Comparison of ENCODE assay signal across 24 cellular contexts in the genomic region with DNA sequence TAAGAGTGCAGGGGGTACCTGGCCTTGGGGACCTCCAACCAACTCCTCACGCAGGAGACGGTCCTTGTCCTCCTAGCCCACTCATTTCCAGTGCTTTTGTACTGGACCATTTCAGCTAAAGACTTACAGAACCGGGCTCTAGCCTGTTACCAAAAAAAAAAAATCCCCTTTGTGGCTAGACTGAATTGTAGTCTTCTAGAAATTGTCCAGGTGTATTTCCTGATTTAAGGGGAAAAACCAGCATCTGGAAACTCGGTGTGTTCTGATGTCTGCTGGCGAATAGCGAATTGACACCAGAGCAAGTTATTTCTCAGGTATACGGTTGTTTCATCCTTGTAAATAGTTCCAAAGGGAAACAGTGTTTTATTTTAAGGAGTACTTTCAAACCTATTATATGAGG. TPM values are rescaled to one million over a fixed set of nuclear protein-coding genes. Genes with fewer than 3 reads are reported as not detected.
"Had no signal": no experiment of that assay in that cellular context is flagged by ENCODE, and none has a peak within 500 bp of the region (broad histone marks: within the 10 kb centered on the region; RNA-seq: fewer than 3 reads in every experiment).

No MANE protein-coding gene starts in this region.

- H3K27ac ChIP-seq: thoracic aorta, uterus had no signal

- DNase-seq: cortex of kidney, foreskin melanocyte, midbrain, occipital lobe, T1000 had no signal

- H3K4me3 Mint-ChIP-seq: activated CD4-positive, alpha-beta memory T cell treated with anti-CD3 and anti-CD28 coated beads, Interleukin-2, amount 10 ng/mL, durations not matched to agents 7 days and 5 days; neural crest cell; WTC11 had no signal

- H3K9me3 Mint-ChIP-seq: activated CD4-positive, alpha-beta memory T cell treated with anti-CD3 and anti-CD28 coated beads, Interleukin-2, amount 10 ng/mL, durations not matched to agents 7 days and 5 days; activated CD4-positive, alpha-beta T cell treated with anti-CD3 and anti-CD28 coated beads, Interleukin-2, amount 10 ng/mL, durations not matched to agents 7 days and 5 days; activated naive CD4-positive, alpha-beta T cell treated with anti-CD3 and anti-CD28 coated beads, Interleukin-2, amount 50 U/mL, for 24 hours; activated naive CD8-positive, alpha-beta T cell treated with anti-CD3 and anti-CD28 coated beads, Interleukin-2, amount 50 U/mL, for 24 hours; activated T-cell treated with anti-CD3 and anti-CD28 coated beads, Interleukin-2, amount 50 U/mL, for 24 hours; naive thymus-derived CD8-positive, alpha-beta T cell; neural crest cell; T-helper 1 cell treated with Interleukin-12 subunit alpha and Interleukin-12 subunit beta and Interleukin-4 antibody, amounts not matched to agents 30 μg/mL and 1 μg/mL, for 36 hours; WTC11 had no signal

- H3K4me1 ChIP-seq: uterus had no signal

- H3K4me3 ChIP-seq: thoracic aorta, uterus had no signal

- H3K36me3 ChIP-seq: thoracic aorta, uterus had no signal

- H3K9me3 ChIP-seq: thoracic aorta, uterus had no signal

- H3K4me1 Mint-ChIP-seq: neural crest cell had no signal

- H3K27ac Mint-ChIP-seq: activated CD4-positive, alpha-beta memory T cell treated with anti-CD3 and anti-CD28 coated beads, Interleukin-2, amount 10 ng/mL, durations not matched to agents 7 days and 5 days; activated CD4-positive, alpha-beta T cell treated with anti-CD3 and anti-CD28 coated beads, Interleukin-2, amount 10 ng/mL, durations not matched to agents 7 days and 5 days; activated naive CD4-positive, alpha-beta T cell treated with anti-CD3 and anti-CD28 coated beads, Interleukin-2, amount 50 U/mL, for 24 hours; activated naive CD8-positive, alpha-beta T cell treated with anti-CD3 and anti-CD28 coated beads, Interleukin-2, amount 50 U/mL, for 24 hours; activated T-cell treated with anti-CD3 and anti-CD28 coated beads, Interleukin-2, amount 50 U/mL, for 24 hours; naive thymus-derived CD8-positive, alpha-beta T cell; T-helper 1 cell treated with Interleukin-12 subunit alpha and Interleukin-12 subunit beta and Interleukin-4 antibody, amounts not matched to agents 30 μg/mL and 1 μg/mL, for 36 hours; WTC11 had no signal

- H3K36me3 Mint-ChIP-seq: activated naive CD4-positive, alpha-beta T cell treated with anti-CD3 and anti-CD28 coated beads, Interleukin-2, amount 50 U/mL, for 24 hours; naive thymus-derived CD8-positive, alpha-beta T cell; WTC11 had no signal

- H3K27me3 ChIP-seq: uterus had no signal

RNA-seq across cellular contexts. Expression of gene MINDY4B, which starts 21.1 kb away (rescaled TPM):
- total RNA-seq: activated CD4-positive, alpha-beta memory T cell treated with anti-CD3 and anti-CD28 coated beads, Interleukin-2, amount 10 ng/mL, durations not matched to agents 7 days and 5 days; activated CD4-positive, alpha-beta T cell treated with anti-CD3 and anti-CD28 coated beads, Interleukin-2, amount 10 ng/mL, durations not matched to agents 7 days and 5 days; chondrocyte; endothelial cell of umbilical vein; esophagus mucosa; left ventricle myocardium superior; lung microvascular endothelial cell; naive thymus-derived CD8-positive, alpha-beta T cell; neural crest cell; occipital lobe; pulmonary artery endothelial cell; right cardiac atrium; subcutaneous adipose tissue; thoracic aorta; uterus; WTC11 had no signal
- polyA plus RNA-seq: endothelial cell of umbilical vein; naive thymus-derived CD8-positive, alpha-beta T cell; right cardiac atrium had no signal

RNA-seq across cellular contexts. Expression of gene CLRN1, which starts 46.2 kb away (rescaled TPM):
- total RNA-seq: activated CD4-positive, alpha-beta memory T cell treated with anti-CD3 and anti-CD28 coated beads, Interleukin-2, amount 10 ng/mL, durations not matched to agents 7 days and 5 days; activated CD4-positive, alpha-beta T cell treated with anti-CD3 and anti-CD28 coated beads, Interleukin-2, amount 10 ng/mL, durations not matched to agents 7 days and 5 days; chondrocyte; endothelial cell of umbilical vein; esophagus mucosa; left ventricle myocardium superior; lung microvascular endothelial cell; naive thymus-derived CD8-positive, alpha-beta T cell; neural crest cell; occipital lobe; pulmonary artery endothelial cell; right cardiac atrium; subcutaneous adipose tissue; thoracic aorta; uterus; WTC11 had no signal
- polyA plus RNA-seq: endothelial cell of umbilical vein; naive thymus-derived CD8-positive, alpha-beta T cell; right cardiac atrium had no signal
